Comparison of ENCODE assay signal across 26 cellular contexts in the genomic region with DNA sequence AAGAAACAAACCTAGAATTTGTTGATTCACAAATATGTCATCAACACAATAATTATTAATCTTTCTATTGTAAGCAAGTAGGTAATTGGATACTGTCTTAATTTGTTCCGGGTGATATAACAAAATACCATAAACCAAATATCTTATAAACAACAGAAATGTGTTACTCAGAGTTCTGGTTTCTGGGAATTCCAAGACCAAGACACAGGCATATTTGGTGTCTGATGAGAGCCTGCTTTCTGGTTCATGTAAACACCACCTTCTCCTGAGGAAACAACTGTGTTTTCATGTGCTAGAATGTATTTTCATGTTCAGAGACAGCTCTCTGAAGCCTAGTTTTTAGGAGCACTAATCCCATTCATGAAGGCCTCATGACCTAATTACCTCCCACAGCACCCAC.
"Had no signal": no experiment of that assay in that cellular context is flagged by ENCODE, and none has a peak within 500 bp of the region (broad histone marks: within the 10 kb centered on the region; RNA-seq: fewer than 3 reads in every experiment).

No MANE protein-coding gene starts in this region.

- ATAC-seq: natural killer cell; right cardiac atrium; stimulated activated naive CD8-positive, alpha-beta T cell treated with anti-CD3 and anti-CD28 coated beads, Interleukin-15, amount 100 ng/mL, for 72 hours had no signal

- H3K36me3 ChIP-seq: colonic mucosa, left ventricle myocardium inferior, tibial artery had no signal

- H3K4me3 Mint-ChIP-seq: activated CD4-positive, alpha-beta memory T cell treated with anti-CD3 and anti-CD28 coated beads for 36 hours; activated naive CD4-positive, alpha-beta T cell treated with anti-CD3 and anti-CD28 coated beads for 36 hours; activated naive CD8-positive, alpha-beta T cell treated with anti-CD3 and anti-CD28 coated beads, Interleukin-2, amount 10 ng/mL, durations not matched to agents 7 days and 5 days; central memory CD8-positive, alpha-beta T cell; endodermal cell; immature natural killer cell; mesothelial cell of epicardium; natural killer cell; stimulated activated naive CD8-positive, alpha-beta T cell treated with anti-CD3 and anti-CD28 coated beads, Interleukin-15, amount 100 ng/mL, for 72 hours had no signal

- H3K27ac ChIP-seq: colonic mucosa, dorsolateral prefrontal cortex, epithelial cell of prostate, hepatocyte, left ventricle myocardium inferior, tibial artery had no signal

- H3K4me1 ChIP-seq: colonic mucosa, left ventricle myocardium inferior, tibial artery had no signal

- H2AFZ ChIP-seq: hepatocyte had no signal

- H3K9me3 ChIP-seq: colonic mucosa, left ventricle myocardium inferior, tibial artery had no signal

- DNase-seq: activated CD4-positive, alpha-beta memory T cell treated with anti-CD3 and anti-CD28 coated beads for 36 hours; activated effector memory CD4-positive, alpha-beta T cell treated with Interleukin-2 at 50 U/mL for 16 hours; activated naive CD4-positive, alpha-beta T cell treated with anti-CD3 and anti-CD28 coated beads for 36 hours; activated naive CD8-positive, alpha-beta T cell treated with anti-CD3 and anti-CD28 coated beads, Interleukin-2, amount 10 ng/mL, durations not matched to agents 7 days and 5 days; activated T-cell treated with anti-CD3 and anti-CD28 coated beads, Interleukin-2, amount 50 U/mL, for 48 hours; amygdala; colonic mucosa; dorsolateral prefrontal cortex; endodermal cell; foreskin melanocyte; glutamatergic neuron; immature natural killer cell; kidney glomerular epithelial cell; left ventricle myocardium inferior; natural killer cell; right cardiac atrium; stimulated activated CD4-positive, alpha-beta T cell treated with anti-CD3 and anti-CD28 coated beads, Interleukin-12 subunit alpha, Interleukin-12 subunit beta, amount 100 ng/mL, for 4 hours; stimulated activated CD4-positive, alpha-beta T cell treated with anti-CD3 and anti-CD28 coated beads, Interleukin-4, amount 100 ng/mL, for 4 hours; stimulated activated naive CD8-positive, alpha-beta T cell treated with anti-CD3 and anti-CD28 coated beads, Interleukin-15, amount 100 ng/mL, for 72 hours; T-helper 9 cell; tibial artery had no signal

- H3K4me2 ChIP-seq: hepatocyte had no signal

- H3K4me1 Mint-ChIP-seq: activated naive CD8-positive, alpha-beta T cell treated with anti-CD3 and anti-CD28 coated beads, Interleukin-2, amount 10 ng/mL, durations not matched to agents 7 days and 5 days; central memory CD8-positive, alpha-beta T cell; endodermal cell; immature natural killer cell; natural killer cell; stimulated activated naive CD8-positive, alpha-beta T cell treated with anti-CD3 and anti-CD28 coated beads, Interleukin-15, amount 100 ng/mL, for 72 hours had no signal

- H3K27me3 Mint-ChIP-seq: activated CD4-positive, alpha-beta memory T cell treated with anti-CD3 and anti-CD28 coated beads for 36 hours; activated naive CD8-positive, alpha-beta T cell treated with anti-CD3 and anti-CD28 coated beads, Interleukin-2, amount 10 ng/mL, durations not matched to agents 7 days and 5 days; central memory CD8-positive, alpha-beta T cell; progenitor cell of endocrine pancreas; stimulated activated naive CD8-positive, alpha-beta T cell treated with anti-CD3 and anti-CD28 coated beads, Interleukin-15, amount 100 ng/mL, for 72 hours had no signal

- H3K4me3 ChIP-seq: colonic mucosa, dorsolateral prefrontal cortex, hepatocyte, left ventricle myocardium inferior, tibial artery had no signal

- H3K27ac Mint-ChIP-seq: activated CD4-positive, alpha-beta memory T cell treated with anti-CD3 and anti-CD28 coated beads for 36 hours; activated naive CD4-positive, alpha-beta T cell treated with anti-CD3 and anti-CD28 coated beads for 36 hours; activated naive CD8-positive, alpha-beta T cell treated with anti-CD3 and anti-CD28 coated beads, Interleukin-2, amount 10 ng/mL, durations not matched to agents 7 days and 5 days; endodermal cell; immature natural killer cell; mesothelial cell of epicardium; natural killer cell; progenitor cell of endocrine pancreas; stimulated activated naive CD8-positive, alpha-beta T cell treated with anti-CD3 and anti-CD28 coated beads, Interleukin-15, amount 100 ng/mL, for 72 hours had no signal

- H3K36me3 Mint-ChIP-seq: activated CD4-positive, alpha-beta memory T cell treated with anti-CD3 and anti-CD28 coated beads for 36 hours; activated naive CD8-positive, alpha-beta T cell treated with anti-CD3 and anti-CD28 coated beads, Interleukin-2, amount 10 ng/mL, durations not matched to agents 7 days and 5 days; immature natural killer cell; natural killer cell had no signal

- H3K27me3 ChIP-seq: colonic mucosa, dorsolateral prefrontal cortex, hepatocyte, tibial artery had no signal
